16 cellular contexts compared by ENCODE assay signal in genomic region chr12:75856228-75856627, GRCh38.
A peak's percentile ranks its signal among the peaks of the same experiment; 100 is the strongest.
DNase-seq lines count a peak whose midpoint lies in the region; ATAC-seq and TF ChIP-seq lines count a peak whose summit lies in the region.
"Had no signal": no experiment of that assay in that cellular context is flagged by ENCODE, and none has a peak within 500 bp of the region (broad histone marks: within the 10 kb centered on the region; RNA-seq: fewer than 3 reads in every experiment).

No MANE protein-coding gene starts in this region.

- H3K4me1 ChIP-seq in left ventricle myocardium inferior = peaks cover 8% of the 10 kb centered on the region
- H3K4me1 ChIP-seq in body of pancreas = peaks cover 4% of the 10 kb centered on the region
- H3K4me1 ChIP-seq in gastroesophageal sphincter = no peaks in the 10 kb centered on the region
- H3K4me1 ChIP-seq: SJSA1 had no signal

- intact Hi-C loops in Right ventricle myocardium superior (cut with DNase I) (no loop called here), left ventricle myocardium inferior (cut with micrococcal nuclease) (no loop called here), body of pancreas (cut with DNase I) (no loop called here)

- no peak for TF ChIP-seq EP300 in gastroesophageal sphincter (IDR thresholded peaks at IDR 0.05)

- no peak for TF ChIP-seq POLR2A in body of pancreas (IDR thresholded peaks at IDR 0.05)
- TF ChIP-seq POLR2A in gastroesophageal sphincter (IDR thresholded peaks at IDR 0.05) = no peak

- peak; percentile 82 for ATAC-seq in Right ventricle myocardium superior (ENCODE audit: poor library complexity)
- ATAC-seq in body of pancreas = peak; percentile 4
- peak; percentile 50 for ATAC-seq in gastroesophageal sphincter
- ATAC-seq: PC-3 had no signal

- H3K27ac ChIP-seq in left ventricle myocardium inferior (replicated peaks) = no peak overlapping the region
- H3K27ac ChIP-seq in body of pancreas = no peak overlapping the region
- H3K27ac ChIP-seq in gastroesophageal sphincter = no peak overlapping the region
- H3K27ac ChIP-seq: SJSA1 had no signal

- H3K9me3 ChIP-seq in left ventricle myocardium inferior (replicated peaks) (no peaks in the 10 kb centered on the region), body of pancreas (no peaks in the 10 kb centered on the region), gastroesophageal sphincter (no peaks in the 10 kb centered on the region)
- H3K9me3 ChIP-seq: SJSA1 had no signal

- TF ChIP-seq CTCF in left ventricle myocardium inferior (IDR thresholded peaks at IDR 0.05; ENCODE audit: borderline replicate concordance) = no peak
- TF ChIP-seq CTCF in body of pancreas (IDR thresholded peaks at IDR 0.05) = no peak
- TF ChIP-seq CTCF in gastroesophageal sphincter (IDR thresholded peaks at IDR 0.05) = no peak

- no peak for DNase-seq in Right ventricle myocardium superior
- no peak for DNase-seq in left ventricle myocardium inferior
- DNase-seq in body of pancreas = no peak
- DNase-seq in stromal cell of bone marrow (ENCODE audit: low read depth) = peak; percentile 74
- DNase-seq in NCI-H1105 (lab: John Stamatoyannopoulos, UW) = no peak
- DNase-seq in SW480 (ENCODE audit: low spot score) = no peak
- DNase-seq in NCI-H2227 treated with DMSO at 0.1 percent for 48 hours (lab: John Stamatoyannopoulos, UW) = no peak
- DNase-seq: AML-193, Kasumi-1, NCI-H1417, NCI-H1694 treated with DMSO at 0.1 percent for 48 hours, NCI-H446 treated with DMSO at 0.1 percent for 48 hours, NCI-H526 treated with DMSO at 0.1 percent for 48 hours, PC-3 had no signal

- WGBS in body of pancreas, 2 donors = 82% methylated on average over 1 of the region's 1 CpG
- 50 to 67% methylated on average over 1 of the region's 1 CpG for WGBS in gastroesophageal sphincter (ENCODE audit: low coverage in 1 of 2), 2 donors

- H3K4me3 ChIP-seq in left ventricle myocardium inferior (no peak overlapping the region), body of pancreas (no peak overlapping the region), gastroesophageal sphincter (no peak overlapping the region)
- H3K4me3 ChIP-seq: SJSA1 had no signal

- H3K27me3 ChIP-seq in left ventricle myocardium inferior (ENCODE audit: low read depth) (no peaks in the 10 kb centered on the region), body of pancreas (no peaks in the 10 kb centered on the region), gastroesophageal sphincter (no peaks in the 10 kb centered on the region)
- H3K27me3 ChIP-seq: SJSA1 had no signal

- no peaks in the 10 kb centered on the region for H3K36me3 ChIP-seq in left ventricle myocardium inferior
- no peaks in the 10 kb centered on the region for H3K36me3 ChIP-seq in body of pancreas (replicated peaks in 1 of 2; ENCODE audit: insufficient read depth in 1 of 2, low read depth in 2 of 2)
- H3K36me3 ChIP-seq in gastroesophageal sphincter = no peaks in the 10 kb centered on the region
- H3K36me3 ChIP-seq: SJSA1 had no signal

Comparison
In these comparisons a context has a peak if more than half of its experiments do, and no peak if none do; other contexts are left out.
1. ATAC-seq: peak in every context shown above with its lines; median percentile 82 in Right ventricle myocardium superior; 50 in gastroesophageal sphincter; 4 in body of pancreas.